In the genomic region with DNA sequence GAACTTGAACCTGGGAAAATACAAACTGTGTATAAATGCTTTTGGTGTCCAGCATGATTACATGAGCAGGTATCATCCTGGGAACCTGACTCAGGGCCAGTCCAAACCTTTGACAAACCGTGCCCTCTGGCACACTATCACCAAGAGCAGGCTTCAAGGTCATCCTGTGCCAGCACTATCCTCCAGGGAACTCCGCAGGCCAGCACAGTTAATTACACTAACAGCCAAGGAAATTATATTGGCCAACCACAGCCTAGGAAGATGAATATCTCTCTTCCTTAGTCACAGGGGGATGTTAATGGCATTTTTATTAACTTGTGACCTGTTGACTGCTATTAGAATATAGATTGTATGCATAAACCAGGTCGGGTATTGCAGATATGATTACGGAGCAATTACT, we compare ENCODE assay signal across 1 cellular context.
TF ChIP-seq lines count a peak whose summit lies in the region.

No MANE protein-coding gene starts in this region.

TF ChIP-seq in WTC11, 78 proteins besides CTCF, POLR2A, EP300 and RAD21 (continued from another document):
- TF ChIP-seq, protein P1, sequence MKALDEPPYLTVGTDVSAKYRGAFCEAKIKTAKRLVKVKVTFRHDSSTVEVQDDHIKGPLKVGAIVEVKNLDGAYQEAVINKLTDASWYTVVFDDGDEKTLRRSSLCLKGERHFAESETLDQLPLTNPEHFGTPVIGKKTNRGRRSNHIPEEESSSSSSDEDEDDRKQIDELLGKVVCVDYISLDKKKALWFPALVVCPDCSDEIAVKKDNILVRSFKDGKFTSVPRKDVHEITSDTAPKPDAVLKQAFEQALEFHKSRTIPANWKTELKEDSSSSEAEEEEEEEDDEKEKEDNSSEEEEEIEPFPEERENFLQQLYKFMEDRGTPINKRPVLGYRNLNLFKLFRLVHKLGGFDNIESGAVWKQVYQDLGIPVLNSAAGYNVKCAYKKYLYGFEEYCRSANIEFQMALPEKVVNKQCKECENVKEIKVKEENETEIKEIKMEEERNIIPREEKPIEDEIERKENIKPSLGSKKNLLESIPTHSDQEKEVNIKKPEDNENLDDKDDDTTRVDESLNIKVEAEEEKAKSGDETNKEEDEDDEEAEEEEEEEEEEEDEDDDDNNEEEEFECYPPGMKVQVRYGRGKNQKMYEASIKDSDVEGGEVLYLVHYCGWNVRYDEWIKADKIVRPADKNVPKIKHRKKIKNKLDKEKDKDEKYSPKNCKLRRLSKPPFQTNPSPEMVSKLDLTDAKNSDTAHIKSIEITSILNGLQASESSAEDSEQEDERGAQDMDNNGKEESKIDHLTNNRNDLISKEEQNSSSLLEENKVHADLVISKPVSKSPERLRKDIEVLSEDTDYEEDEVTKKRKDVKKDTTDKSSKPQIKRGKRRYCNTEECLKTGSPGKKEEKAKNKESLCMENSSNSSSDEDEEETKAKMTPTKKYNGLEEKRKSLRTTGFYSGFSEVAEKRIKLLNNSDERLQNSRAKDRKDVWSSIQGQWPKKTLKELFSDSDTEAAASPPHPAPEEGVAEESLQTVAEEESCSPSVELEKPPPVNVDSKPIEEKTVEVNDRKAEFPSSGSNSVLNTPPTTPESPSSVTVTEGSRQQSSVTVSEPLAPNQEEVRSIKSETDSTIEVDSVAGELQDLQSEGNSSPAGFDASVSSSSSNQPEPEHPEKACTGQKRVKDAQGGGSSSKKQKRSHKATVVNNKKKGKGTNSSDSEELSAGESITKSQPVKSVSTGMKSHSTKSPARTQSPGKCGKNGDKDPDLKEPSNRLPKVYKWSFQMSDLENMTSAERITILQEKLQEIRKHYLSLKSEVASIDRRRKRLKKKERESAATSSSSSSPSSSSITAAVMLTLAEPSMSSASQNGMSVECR (CRISPR knock-in tag; IDR thresholded peaks at IDR 0.05; ENCODE audit: borderline replicate concordance): no peak
- TF ChIP-seq, protein P2, sequence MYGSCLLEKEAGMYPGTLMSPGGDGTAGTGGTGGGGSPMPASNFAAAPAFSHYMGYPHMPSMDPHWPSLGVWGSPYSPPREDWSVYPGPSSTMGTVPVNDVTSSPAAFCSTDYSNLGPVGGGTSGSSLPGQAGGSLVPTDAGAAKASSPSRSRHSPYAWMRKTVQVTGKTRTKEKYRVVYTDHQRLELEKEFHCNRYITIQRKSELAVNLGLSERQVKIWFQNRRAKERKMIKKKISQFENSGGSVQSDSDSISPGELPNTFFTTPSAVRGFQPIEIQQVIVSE (CRISPR knock-in tag; IDR thresholded peaks at IDR 0.05; ENCODE audit: borderline replicate concordance): no peak
